Comparison of ENCODE assay signal across 1 cellular context in the genomic region with DNA sequence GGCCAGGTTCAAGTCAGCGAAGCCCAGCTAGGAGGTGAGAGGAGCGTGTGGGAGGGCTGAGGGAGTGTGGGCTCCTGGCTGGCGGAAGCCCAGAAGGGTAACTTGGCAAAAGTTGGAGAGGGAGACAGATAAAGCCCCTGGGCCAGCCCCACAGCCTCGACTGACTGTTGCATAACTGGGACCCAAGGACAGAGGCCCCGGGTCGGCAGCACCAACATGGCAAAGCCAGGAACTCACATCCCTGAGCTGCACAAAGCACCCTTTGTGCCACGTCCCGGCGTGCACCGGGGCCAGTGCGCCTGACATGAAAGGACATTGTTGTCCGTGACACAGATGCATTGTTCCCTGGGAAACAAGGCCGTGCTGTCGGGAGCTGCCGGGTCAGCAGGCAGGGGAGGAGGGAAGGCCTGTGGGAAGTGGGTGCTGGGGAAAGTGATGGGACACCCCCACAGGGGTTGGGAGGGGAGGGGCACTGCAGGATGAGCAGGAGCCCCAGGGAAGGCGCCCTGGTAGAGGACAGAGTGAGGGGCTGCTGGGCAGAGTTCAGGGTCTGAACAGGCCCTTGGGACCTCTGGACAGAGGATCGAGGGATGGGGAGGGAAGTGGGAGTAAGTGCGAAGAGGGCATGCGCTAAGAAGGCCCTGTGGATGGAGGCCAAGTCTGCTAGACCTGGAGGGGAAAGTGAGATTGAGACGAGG.
TF ChIP-seq lines count a peak whose summit lies in the region.

No MANE protein-coding gene starts in this region.

TF ChIP-seq in HepG2, 621 proteins besides CTCF, POLR2A, EP300 and RAD21 (continued from another document and continues in another):
- TF ChIP-seq, protein P1, sequence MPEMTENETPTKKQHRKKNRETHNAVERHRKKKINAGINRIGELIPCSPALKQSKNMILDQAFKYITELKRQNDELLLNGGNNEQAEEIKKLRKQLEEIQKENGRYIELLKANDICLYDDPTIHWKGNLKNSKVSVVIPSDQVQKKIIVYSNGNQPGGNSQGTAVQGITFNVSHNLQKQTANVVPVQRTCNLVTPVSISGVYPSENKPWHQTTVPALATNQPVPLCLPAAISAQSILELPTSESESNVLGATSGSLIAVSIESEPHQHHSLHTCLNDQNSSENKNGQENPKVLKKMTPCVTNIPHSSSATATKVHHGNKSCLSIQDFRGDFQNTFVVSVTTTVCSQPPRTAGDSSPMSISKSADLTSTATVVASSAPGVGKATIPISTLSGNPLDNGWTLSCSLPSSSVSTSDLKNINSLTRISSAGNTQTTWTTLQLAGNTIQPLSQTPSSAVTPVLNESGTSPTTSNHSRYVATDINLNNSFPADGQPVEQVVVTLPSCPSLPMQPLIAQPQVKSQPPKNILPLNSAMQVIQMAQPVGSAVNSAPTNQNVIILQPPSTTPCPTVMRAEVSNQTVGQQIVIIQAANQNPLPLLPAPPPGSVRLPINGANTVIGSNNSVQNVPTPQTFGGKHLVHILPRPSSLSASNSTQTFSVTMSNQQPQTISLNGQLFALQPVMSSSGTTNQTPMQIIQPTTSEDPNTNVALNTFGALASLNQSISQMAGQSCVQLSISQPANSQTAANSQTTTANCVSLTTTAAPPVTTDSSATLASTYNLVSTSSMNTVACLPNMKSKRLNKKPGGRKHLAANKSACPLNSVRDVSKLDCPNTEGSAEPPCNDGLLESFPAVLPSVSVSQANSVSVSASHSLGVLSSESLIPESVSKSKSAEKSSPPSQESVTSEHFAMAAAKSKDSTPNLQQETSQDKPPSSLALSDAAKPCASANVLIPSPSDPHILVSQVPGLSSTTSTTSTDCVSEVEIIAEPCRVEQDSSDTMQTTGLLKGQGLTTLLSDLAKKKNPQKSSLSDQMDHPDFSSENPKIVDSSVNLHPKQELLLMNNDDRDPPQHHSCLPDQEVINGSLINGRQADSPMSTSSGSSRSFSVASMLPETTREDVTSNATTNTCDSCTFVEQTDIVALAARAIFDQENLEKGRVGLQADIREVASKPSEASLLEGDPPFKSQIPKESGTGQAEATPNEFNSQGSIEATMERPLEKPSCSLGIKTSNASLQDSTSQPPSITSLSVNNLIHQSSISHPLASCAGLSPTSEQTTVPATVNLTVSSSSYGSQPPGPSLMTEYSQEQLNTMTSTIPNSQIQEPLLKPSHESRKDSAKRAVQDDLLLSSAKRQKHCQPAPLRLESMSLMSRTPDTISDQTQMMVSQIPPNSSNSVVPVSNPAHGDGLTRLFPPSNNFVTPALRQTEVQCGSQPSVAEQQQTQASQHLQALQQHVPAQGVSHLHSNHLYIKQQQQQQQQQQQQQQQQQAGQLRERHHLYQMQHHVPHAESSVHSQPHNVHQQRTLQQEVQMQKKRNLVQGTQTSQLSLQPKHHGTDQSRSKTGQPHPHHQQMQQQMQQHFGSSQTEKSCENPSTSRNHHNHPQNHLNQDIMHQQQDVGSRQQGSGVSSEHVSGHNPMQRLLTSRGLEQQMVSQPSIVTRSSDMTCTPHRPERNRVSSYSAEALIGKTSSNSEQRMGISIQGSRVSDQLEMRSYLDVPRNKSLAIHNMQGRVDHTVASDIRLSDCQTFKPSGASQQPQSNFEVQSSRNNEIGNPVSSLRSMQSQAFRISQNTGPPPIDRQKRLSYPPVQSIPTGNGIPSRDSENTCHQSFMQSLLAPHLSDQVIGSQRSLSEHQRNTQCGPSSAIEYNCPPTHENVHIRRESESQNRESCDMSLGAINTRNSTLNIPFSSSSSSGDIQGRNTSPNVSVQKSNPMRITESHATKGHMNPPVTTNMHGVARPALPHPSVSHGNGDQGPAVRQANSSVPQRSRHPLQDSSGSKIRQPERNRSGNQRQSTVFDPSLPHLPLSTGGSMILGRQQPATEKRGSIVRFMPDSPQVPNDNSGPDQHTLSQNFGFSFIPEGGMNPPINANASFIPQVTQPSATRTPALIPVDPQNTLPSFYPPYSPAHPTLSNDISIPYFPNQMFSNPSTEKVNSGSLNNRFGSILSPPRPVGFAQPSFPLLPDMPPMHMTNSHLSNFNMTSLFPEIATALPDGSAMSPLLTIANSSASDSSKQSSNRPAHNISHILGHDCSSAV (CRISPR knock-in tag; IDR thresholded peaks at IDR 0.05; ENCODE audit: borderline replicate concordance) = no peak
- TF ChIP-seq SIN3A (IDR thresholded peaks at IDR 0.05; ENCODE audit: borderline replicate concordance, low read depth, low read length) (no peak), FOXJ3 (CRISPR knock-in tag; IDR thresholded peaks at IDR 0.05; ENCODE audit: borderline replicate concordance) (peak; percentile 83; the same call in 1 of the 2 replicates), ZNF207 (IDR thresholded peaks at IDR 0.05; ENCODE audit: borderline replicate concordance) (no peak), ERF (CRISPR knock-in tag; IDR thresholded peaks at IDR 0.05) (peak; percentile 85), ZNF20 (CRISPR knock-in tag; IDR thresholded peaks at IDR 0.05) (no peak), ZNF460 (CRISPR knock-in tag; IDR thresholded peaks at IDR 0.05; ENCODE audit: borderline replicate concordance) (peak; percentile 77; the same call in 1 of the 2 replicates), ZBTB38 (CRISPR knock-in tag; IDR thresholded peaks at IDR 0.05) (0 out of 2 replicates have a peak, but pooled peaks have one; percentile 5), PHF8 (CRISPR knock-in tag; IDR thresholded peaks at IDR 0.05) (peak; percentile 60; the same call in 1 of the 2 replicates), MTA1 (CRISPR knock-in tag; IDR thresholded peaks at IDR 0.05; ENCODE audit: borderline replicate concordance) (peak; percentile 93), ZNF615 (CRISPR knock-in tag; IDR thresholded peaks at IDR 0.05; ENCODE audit: borderline replicate concordance) (no peak), ZNF44 (CRISPR knock-in tag; IDR thresholded peaks at IDR 0.05) (no peak), MED1 (CRISPR knock-in tag; IDR thresholded peaks at IDR 0.05) (peak; percentile 92), NR3C1 (CRISPR knock-in tag; IDR thresholded peaks at IDR 0.05) (no peak), MZF1 (CRISPR knock-in tag; IDR thresholded peaks at IDR 0.05; ENCODE audit: borderline replicate concordance) (0 out of 2 replicates have a peak, but pooled peaks have one; percentile 20), ZNF552 (CRISPR knock-in tag; IDR thresholded peaks at IDR 0.05; ENCODE audit: borderline replicate concordance) (no peak; the same call in 1 of the 2 replicates), HNF4A (CRISPR knock-in tag; IDR thresholded peaks at IDR 0.05) (peak; percentile 86), ZNF674 (CRISPR knock-in tag; IDR thresholded peaks at IDR 0.05; ENCODE audit: low read depth) (no peak), YEATS4 (CRISPR knock-in tag; IDR thresholded peaks at IDR 0.05; ENCODE audit: borderline replicate concordance) (peak; percentile 76; the same call in 1 of the 2 replicates), KDM1A (CRISPR knock-in tag; IDR thresholded peaks at IDR 0.05) (peak; percentile 74; the same call in 1 of the 2 replicates), FOXC1 (CRISPR knock-in tag; IDR thresholded peaks at IDR 0.05; ENCODE audit: borderline replicate concordance) (peak; percentile 80)
- TF ChIP-seq, protein P2, sequence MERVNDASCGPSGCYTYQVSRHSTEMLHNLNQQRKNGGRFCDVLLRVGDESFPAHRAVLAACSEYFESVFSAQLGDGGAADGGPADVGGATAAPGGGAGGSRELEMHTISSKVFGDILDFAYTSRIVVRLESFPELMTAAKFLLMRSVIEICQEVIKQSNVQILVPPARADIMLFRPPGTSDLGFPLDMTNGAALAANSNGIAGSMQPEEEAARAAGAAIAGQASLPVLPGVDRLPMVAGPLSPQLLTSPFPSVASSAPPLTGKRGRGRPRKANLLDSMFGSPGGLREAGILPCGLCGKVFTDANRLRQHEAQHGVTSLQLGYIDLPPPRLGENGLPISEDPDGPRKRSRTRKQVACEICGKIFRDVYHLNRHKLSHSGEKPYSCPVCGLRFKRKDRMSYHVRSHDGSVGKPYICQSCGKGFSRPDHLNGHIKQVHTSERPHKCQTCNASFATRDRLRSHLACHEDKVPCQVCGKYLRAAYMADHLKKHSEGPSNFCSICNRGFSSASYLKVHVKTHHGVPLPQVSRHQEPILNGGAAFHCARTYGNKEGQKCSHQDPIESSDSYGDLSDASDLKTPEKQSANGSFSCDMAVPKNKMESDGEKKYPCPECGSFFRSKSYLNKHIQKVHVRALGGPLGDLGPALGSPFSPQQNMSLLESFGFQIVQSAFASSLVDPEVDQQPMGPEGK (CRISPR knock-in tag; IDR thresholded peaks at IDR 0.05) = peak; percentile 100
- TF ChIP-seq, protein P3, sequence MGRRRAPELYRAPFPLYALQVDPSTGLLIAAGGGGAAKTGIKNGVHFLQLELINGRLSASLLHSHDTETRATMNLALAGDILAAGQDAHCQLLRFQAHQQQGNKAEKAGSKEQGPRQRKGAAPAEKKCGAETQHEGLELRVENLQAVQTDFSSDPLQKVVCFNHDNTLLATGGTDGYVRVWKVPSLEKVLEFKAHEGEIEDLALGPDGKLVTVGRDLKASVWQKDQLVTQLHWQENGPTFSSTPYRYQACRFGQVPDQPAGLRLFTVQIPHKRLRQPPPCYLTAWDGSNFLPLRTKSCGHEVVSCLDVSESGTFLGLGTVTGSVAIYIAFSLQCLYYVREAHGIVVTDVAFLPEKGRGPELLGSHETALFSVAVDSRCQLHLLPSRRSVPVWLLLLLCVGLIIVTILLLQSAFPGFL (CRISPR knock-in tag; IDR thresholded peaks at IDR 0.05) = no peak
- TF ChIP-seq, protein P4, sequence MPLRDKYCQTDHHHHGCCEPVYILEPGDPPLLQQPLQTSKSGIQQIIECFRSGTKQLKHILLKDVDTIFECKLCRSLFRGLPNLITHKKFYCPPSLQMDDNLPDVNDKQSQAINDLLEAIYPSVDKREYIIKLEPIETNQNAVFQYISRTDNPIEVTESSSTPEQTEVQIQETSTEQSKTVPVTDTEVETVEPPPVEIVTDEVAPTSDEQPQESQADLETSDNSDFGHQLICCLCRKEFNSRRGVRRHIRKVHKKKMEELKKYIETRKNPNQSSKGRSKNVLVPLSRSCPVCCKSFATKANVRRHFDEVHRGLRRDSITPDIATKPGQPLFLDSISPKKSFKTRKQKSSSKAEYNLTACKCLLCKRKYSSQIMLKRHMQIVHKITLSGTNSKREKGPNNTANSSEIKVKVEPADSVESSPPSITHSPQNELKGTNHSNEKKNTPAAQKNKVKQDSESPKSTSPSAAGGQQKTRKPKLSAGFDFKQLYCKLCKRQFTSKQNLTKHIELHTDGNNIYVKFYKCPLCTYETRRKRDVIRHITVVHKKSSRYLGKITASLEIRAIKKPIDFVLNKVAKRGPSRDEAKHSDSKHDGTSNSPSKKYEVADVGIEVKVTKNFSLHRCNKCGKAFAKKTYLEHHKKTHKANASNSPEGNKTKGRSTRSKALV (CRISPR knock-in tag; IDR thresholded peaks at IDR 0.05) = no peak
- TF ChIP-seq, protein P5, sequence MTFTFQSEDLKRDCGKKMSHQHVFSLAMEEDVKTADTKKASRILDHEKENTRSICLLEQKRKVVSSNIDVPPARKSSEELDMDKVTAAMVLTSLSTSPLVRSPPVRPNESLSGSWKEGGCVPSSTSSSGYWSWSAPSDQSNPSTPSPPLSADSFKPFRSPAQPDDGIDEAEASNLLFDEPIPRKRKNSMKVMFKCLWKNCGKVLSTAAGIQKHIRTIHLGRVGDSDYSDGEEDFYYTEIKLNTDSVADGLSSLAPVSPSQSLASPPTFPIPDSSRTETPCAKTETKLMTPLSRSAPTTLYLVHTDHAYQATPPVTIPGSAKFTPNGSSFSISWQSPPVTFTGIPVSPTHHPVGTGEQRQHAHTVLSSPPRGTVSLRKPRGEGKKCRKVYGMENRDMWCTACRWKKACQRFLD (CRISPR knock-in tag; IDR thresholded peaks at IDR 0.05; ENCODE audit: borderline replicate concordance) = peak; percentile 23; the same call in 1 of the 2 replicates
- TF ChIP-seq, protein P6, sequence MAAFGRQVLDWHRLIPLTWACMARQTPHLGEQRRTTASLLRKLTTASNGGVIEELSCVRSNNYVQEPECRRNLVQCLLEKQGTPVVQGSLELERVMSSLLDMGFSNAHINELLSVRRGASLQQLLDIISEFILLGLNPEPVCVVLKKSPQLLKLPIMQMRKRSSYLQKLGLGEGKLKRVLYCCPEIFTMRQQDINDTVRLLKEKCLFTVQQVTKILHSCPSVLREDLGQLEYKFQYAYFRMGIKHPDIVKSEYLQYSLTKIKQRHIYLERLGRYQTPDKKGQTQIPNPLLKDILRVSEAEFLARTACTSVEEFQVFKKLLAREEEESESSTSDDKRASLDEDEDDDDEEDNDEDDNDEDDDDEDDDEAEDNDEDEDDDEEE (CRISPR knock-in tag; IDR thresholded peaks at IDR 0.05) = 0 out of 2 replicates have a peak, but pooled peaks have one; percentile 49
- TF ChIP-seq, protein P7, sequence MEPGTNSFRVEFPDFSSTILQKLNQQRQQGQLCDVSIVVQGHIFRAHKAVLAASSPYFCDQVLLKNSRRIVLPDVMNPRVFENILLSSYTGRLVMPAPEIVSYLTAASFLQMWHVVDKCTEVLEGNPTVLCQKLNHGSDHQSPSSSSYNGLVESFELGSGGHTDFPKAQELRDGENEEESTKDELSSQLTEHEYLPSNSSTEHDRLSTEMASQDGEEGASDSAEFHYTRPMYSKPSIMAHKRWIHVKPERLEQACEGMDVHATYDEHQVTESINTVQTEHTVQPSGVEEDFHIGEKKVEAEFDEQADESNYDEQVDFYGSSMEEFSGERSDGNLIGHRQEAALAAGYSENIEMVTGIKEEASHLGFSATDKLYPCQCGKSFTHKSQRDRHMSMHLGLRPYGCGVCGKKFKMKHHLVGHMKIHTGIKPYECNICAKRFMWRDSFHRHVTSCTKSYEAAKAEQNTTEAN (CRISPR knock-in tag; conservative IDR thresholded peaks at IDR 0.05) = peak; percentile 77
- TF ChIP-seq, protein P8, sequence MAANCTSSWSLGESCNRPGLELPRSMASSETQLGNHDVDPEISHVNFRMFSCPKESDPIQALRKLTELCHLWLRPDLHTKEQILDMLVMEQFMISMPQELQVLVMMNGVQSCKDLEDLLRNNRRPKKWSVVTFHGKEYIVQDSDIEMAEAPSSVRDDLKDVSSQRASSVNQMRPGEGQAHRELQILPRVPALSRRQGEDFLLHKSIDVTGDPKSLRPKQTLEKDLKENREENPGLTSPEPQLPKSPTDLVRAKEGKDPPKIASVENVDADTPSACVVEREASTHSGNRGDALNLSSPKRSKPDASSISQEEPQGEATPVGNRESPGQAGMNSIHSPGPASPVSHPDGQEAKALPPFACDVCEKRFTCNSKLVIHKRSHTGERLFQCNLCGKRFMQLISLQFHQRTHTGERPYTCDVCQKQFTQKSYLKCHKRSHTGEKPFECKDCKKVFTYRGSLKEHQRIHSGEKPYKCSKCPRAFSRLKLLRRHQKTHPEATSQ (CRISPR knock-in tag; IDR thresholded peaks at IDR 0.05; ENCODE audit: borderline replicate concordance) = peak; percentile 57; the same call in 1 of the 2 replicates
- TF ChIP-seq, protein P9, sequence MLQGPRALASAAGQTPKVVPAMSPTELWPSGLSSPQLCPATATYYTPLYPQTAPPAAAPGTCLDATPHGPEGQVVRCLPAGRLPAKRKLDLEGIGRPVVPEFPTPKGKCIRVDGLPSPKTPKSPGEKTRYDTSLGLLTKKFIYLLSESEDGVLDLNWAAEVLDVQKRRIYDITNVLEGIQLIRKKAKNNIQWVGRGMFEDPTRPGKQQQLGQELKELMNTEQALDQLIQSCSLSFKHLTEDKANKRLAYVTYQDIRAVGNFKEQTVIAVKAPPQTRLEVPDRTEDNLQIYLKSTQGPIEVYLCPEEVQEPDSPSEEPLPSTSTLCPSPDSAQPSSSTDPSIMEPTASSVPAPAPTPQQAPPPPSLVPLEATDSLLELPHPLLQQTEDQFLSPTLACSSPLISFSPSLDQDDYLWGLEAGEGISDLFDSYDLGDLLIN (CRISPR knock-in tag; IDR thresholded peaks at IDR 0.05; ENCODE audit: borderline replicate concordance) = no peak
